In genomic region chr16:86080982-86081381, GRCh38 we compare ENCODE assay signal across 19 cellular contexts.
A peak's percentile ranks its signal among the peaks of the same experiment; 100 is the strongest.
DNase-seq lines count a peak whose midpoint lies in the region; ATAC-seq, FAIRE-seq and TF ChIP-seq lines count a peak whose summit lies in the region.
"Had no signal": no experiment of that assay in that cellular context is flagged by ENCODE, and none has a peak within 500 bp of the region (broad histone marks: within the 10 kb centered on the region; RNA-seq: fewer than 3 reads in every experiment).

No MANE protein-coding gene starts in this region.

- H3K4me1 ChIP-seq in H9 (ENCODE audit: insufficient read depth, low read length), result no peaks in the 10 kb centered on the region
- H3K4me1 ChIP-seq in K562 (replicated peaks in 1 of 2; ENCODE audit: control insufficient read depth in 2 of 2, insufficient read depth in 2 of 2, low read length in 2 of 2), result no peaks in the 10 kb centered on the region
- no peaks in the 10 kb centered on the region for H3K4me1 ChIP-seq in osteoblast (ENCODE audit: insufficient read depth, low read length)
- H3K4me1 ChIP-seq: Caco-2, HAP-1 had no signal

- H4K20me1 ChIP-seq in H9 (ENCODE audit: control insufficient read depth, insufficient read depth, insufficient read length), result peaks cover 2% of the 10 kb centered on the region
- peaks cover 11% of the 10 kb centered on the region for H4K20me1 ChIP-seq in K562 (replicated peaks; ENCODE audit: control insufficient read depth, insufficient read depth, low read length)
- H4K20me1 ChIP-seq in osteoblast (ENCODE audit: insufficient read depth, low read length), result no peaks in the 10 kb centered on the region
- H4K20me1 ChIP-seq: BLaER1 had no signal

- no peak overlapping the region for H3K23ac ChIP-seq in H9 (ENCODE audit: insufficient read length, low read depth, low read length)

- H3K27ac ChIP-seq in H9 (ENCODE audit: insufficient read length, low read depth, low read length), result no peak overlapping the region
- no peak overlapping the region for H3K27ac ChIP-seq in K562 (ENCODE audit: extremely low read depth, low read depth, low read length)
- H3K27ac ChIP-seq in osteoblast (ENCODE audit: low read depth, low read length), result no peak overlapping the region
- H3K27ac ChIP-seq: BLaER1, C4-2B had no signal

- no peak overlapping the region for H2BK120ac ChIP-seq in H9 (ENCODE audit: low read depth, low read length, poor library complexity, severe bottlenecking)

- H2BK15ac ChIP-seq in H9 (ENCODE audit: low read depth, low read length), result no peak overlapping the region

- no peaks in the 10 kb centered on the region for H3K9me3 Mint-ChIP-seq in H9
- H3K9me3 Mint-ChIP-seq: CD4-positive, CD25-positive, alpha-beta regulatory T cell; CD8-positive, alpha-beta T cell; GM23338 had no signal

- no peak overlapping the region for H2BK20ac ChIP-seq in H9 (ENCODE audit: low read depth, low read length, poor library complexity, severe bottlenecking)

- no peak for TF ChIP-seq POLR2A in K562 (conservative IDR thresholded peaks at IDR 0.05)
- TF ChIP-seq POLR2A in erythroblast (IDR thresholded peaks at IDR 0.05; ENCODE audit: low read length), result no peak

- H3K36me3 Mint-ChIP-seq in H9 (ENCODE audit: insufficient read depth in 1 of 3, low read depth in 3 of 3), result no peaks in the 10 kb centered on the region
- H3K36me3 Mint-ChIP-seq: CD4-positive, CD25-positive, alpha-beta regulatory T cell; CD8-positive, alpha-beta T cell had no signal

- H3K4me2 ChIP-seq in H9 (ENCODE audit: insufficient read depth, insufficient read length, low read length) (no peak overlapping the region), K562 (ENCODE audit: insufficient read depth, low read length) (no peak overlapping the region), osteoblast (ENCODE audit: insufficient read depth, low read length) (no peak overlapping the region)
- H3K4me2 ChIP-seq: BLaER1, GM23338 had no signal

- H3K79me2 ChIP-seq in H9 (ENCODE audit: insufficient read depth, low read length), result no peaks in the 10 kb centered on the region
- H3K79me2 ChIP-seq in K562 (ENCODE audit: control insufficient read depth, insufficient read depth, low read length), result no peaks in the 10 kb centered on the region
- no peaks in the 10 kb centered on the region for H3K79me2 ChIP-seq in osteoblast (ENCODE audit: insufficient read depth, low read length)

- H4K5ac ChIP-seq in H9 (ENCODE audit: insufficient read length, low read depth, low read length), result no peak overlapping the region

- FAIRE-seq in K562 (lab: Jason Lieb, UNC), result no peak
- FAIRE-seq: G401.6, GM12892, GM19239 had no signal

- no peaks in the 10 kb centered on the region for H3K27me3 ChIP-seq in H9 (ENCODE audit: insufficient read depth, low read length)
- H3K27me3 ChIP-seq in K562 (ENCODE audit: control insufficient read depth in 2 of 2, insufficient read depth in 2 of 2, low read length in 2 of 2), result peaks cover 24 to 65% of the 10 kb centered on the region in 2 experiments
- H3K27me3 ChIP-seq in osteoblast (ENCODE audit: insufficient read depth, low read length), result peaks cover 19% of the 10 kb centered on the region

- H3K56ac ChIP-seq in H9 (ENCODE audit: insufficient read length, low read depth, low read length), result no peak overlapping the region

- no peak overlapping the region for H3K14ac ChIP-seq in H9 (ENCODE audit: insufficient read depth, low read length)

- no peak overlapping the region for H4K91ac ChIP-seq in H9 (ENCODE audit: insufficient read length, low read depth, low read length)

- no peak overlapping the region for H2BK12ac ChIP-seq in H9 (ENCODE audit: insufficient read length, low read depth, low read length)

- no peak for TF ChIP-seq EP300 in K562 (IDR thresholded peaks at IDR 0.05; ENCODE audit: low read length)

- no CpG with 5 or more reads among the region's 6 CpGs for WGBS in H9 (ENCODE audit: extremely low coverage, insufficient read length, low lambda C conversion rate)
- WGBS in K562 (ENCODE audit: insufficient coverage, low coverage, missing lambda C conversion rate), result 19% methylated on average over 6 of the region's 6 CpGs

- TF ChIP-seq CTCF in H9 (conservative IDR thresholded peaks at IDR 0.05), result no peak
- no peak for TF ChIP-seq CTCF in K562 (IDR thresholded peaks at IDR 0.05 in 2 of 3, conservative IDR thresholded peaks at IDR 0.05 in 1 of 3; ENCODE audit: insufficient read depth in 2 of 3, low read depth in 1 of 3, low read length in 3 of 3)
- no peak for TF ChIP-seq CTCF in osteoblast (IDR thresholded peaks at IDR 0.05; ENCODE audit: extremely low read depth, low read depth, low read length)

- H3K9ac ChIP-seq in H9 (ENCODE audit: extremely low read depth, insufficient read length, low read length) (no peak overlapping the region), K562 (ENCODE audit: insufficient read depth in 1 of 2, low read depth in 2 of 2, low read length in 2 of 2) (no peak overlapping the region)
- H3K9ac ChIP-seq: BLaER1 had no signal

- H3K36me3 ChIP-seq in K562 (ENCODE audit: control insufficient read depth, insufficient read depth, low read length) (no peaks in the 10 kb centered on the region), osteoblast (ENCODE audit: insufficient read depth, low read length) (no peaks in the 10 kb centered on the region)
- H3K36me3 ChIP-seq: BLaER1, HAP-1 had no signal

- H3K9me1 ChIP-seq in K562 (ENCODE audit: control insufficient read depth, insufficient read depth, low read length), result no peaks in the 10 kb centered on the region

- no peaks in the 10 kb centered on the region for H3K23me2 ChIP-seq in H9 (ENCODE audit: insufficient read length, low read depth, low read length, poor library complexity, severe bottlenecking)

- no peak overlapping the region for H3K4ac ChIP-seq in H9 (ENCODE audit: low read depth, low read length)

- DNase-seq in H9, result peak; percentile 9
- no peak for DNase-seq in K562 (ENCODE audit: extremely low read depth in 1 of 4, low spot score in 3 of 4)
- DNase-seq in osteoblast (ENCODE audit: insufficient read length, low spot score, missing footprints), result peak; percentile 65
- DNase-seq in erythroblast (lab: John Stamatoyannopoulos, UW), result no peak
- no peak for DNase-seq in sciatic nerve (ENCODE audit: low spot score)
- DNase-seq: CD4-positive, CD25-positive, alpha-beta regulatory T cell; CD8-positive, alpha-beta T cell; DMS153; DND-41 had no signal

- no peak overlapping the region for H3K4me3 ChIP-seq in K562
- H3K4me3 ChIP-seq in osteoblast (ENCODE audit: insufficient read depth, low read length), result no peak overlapping the region
- H3K4me3 ChIP-seq: BLaER1, GM23338, HAP-1 had no signal

- no peak overlapping the region for H3T11ph ChIP-seq in H9 (ENCODE audit: low read length)

- H4K8ac ChIP-seq in H9 (replicated peaks; ENCODE audit: insufficient read length, low read depth, low read length), result no peak overlapping the region

- H3K4me3 Mint-ChIP-seq in H9, result no peak overlapping the region
- H3K4me3 Mint-ChIP-seq: B cell; CD4-positive, CD25-positive, alpha-beta regulatory T cell; CD8-positive, alpha-beta T cell; GM23338 had no signal

- no peak overlapping the region for H3K27ac Mint-ChIP-seq in H9
- H3K27ac Mint-ChIP-seq: B cell; CD4-positive, CD25-positive, alpha-beta regulatory T cell; CD8-positive, alpha-beta T cell; GM23338 had no signal

- no peaks in the 10 kb centered on the region; the same call in 1 of the 2 replicates for H3K27me3 Mint-ChIP-seq in H9 (ENCODE audit: low read depth)
- H3K27me3 Mint-ChIP-seq: CD4-positive, CD25-positive, alpha-beta regulatory T cell had no signal

- CTCF ChIA-PET in K562 (lab: Yijun Ruan, JAX; ENCODE audit: low intra/inter-chr PET ratio), result no interaction called here

- intact Hi-C loops in K562 (cut with micrococcal nuclease) (no loop called here), sciatic nerve (cut with DNase I) (no loop called here)

- H3K9me3 ChIP-seq in H9 (ENCODE audit: control insufficient read depth, low read depth, low read length), result no peaks in the 10 kb centered on the region
- H3K9me3 ChIP-seq in K562 (replicated peaks; ENCODE audit: control insufficient read depth, insufficient read depth, low read depth, low read length), result no peaks in the 10 kb centered on the region
- H3K9me3 ChIP-seq in osteoblast (ENCODE audit: low read depth, low read length), result no peaks in the 10 kb centered on the region
- H3K9me3 ChIP-seq: BLaER1, Caco-2, HAP-1 had no signal

- no peaks in the 10 kb centered on the region for H3K79me1 ChIP-seq in H9 (ENCODE audit: insufficient read depth, low read depth, low read length, poor library complexity, severe bottlenecking)

- H2AK5ac ChIP-seq in H9 (ENCODE audit: insufficient read length, low read length), result no peak overlapping the region

- H2AFZ ChIP-seq in H9 (ENCODE audit: low read length), result no peak overlapping the region
- no peak overlapping the region for H2AFZ ChIP-seq in K562 (ENCODE audit: low read depth, low read length)
- no peak overlapping the region for H2AFZ ChIP-seq in osteoblast (ENCODE audit: low read length)
- H2AFZ ChIP-seq: GM23338 had no signal

- H2BK5ac ChIP-seq in H9 (ENCODE audit: insufficient read length, low read length), result no peak overlapping the region

- no TSS peak for BruUV-seq in K562 (replicated peaks; lab: Mats Ljungman, UMichigan)

- no peak for ATAC-seq in K562
- no peak for ATAC-seq in sciatic nerve
- no peak for ATAC-seq in GM21390 (IDR thresholded peaks at IDR 0.05; ENCODE audit: unreplicated experiment)
- ATAC-seq: CD8-positive, alpha-beta T cell; GM23338 had no signal

- TF ChIP-seq RAD21 in K562 (CRISPR knock-in tag; conservative IDR thresholded peaks at IDR 0.05 in 1 of 2, IDR thresholded peaks at IDR 0.05 in 1 of 2), result no peak

- H3K18ac ChIP-seq in H9 (ENCODE audit: insufficient read length, low read depth, low read length), result no peak overlapping the region

- in situ Hi-C loops in K562 (cut with MboI), result no loop called here

- H3K4me1 Mint-ChIP-seq in H9, result peaks cover 0 to 10% of the 10 kb centered on the region in 2 experiments; a peak in 2 of 4 replicates
- H3K4me1 Mint-ChIP-seq: B cell; CD4-positive, CD25-positive, alpha-beta regulatory T cell; GM23338 had no signal

- POLR2A ChIA-PET in K562 (lab: Yijun Ruan, JAX), result no interaction called here

TF ChIP-seq in K562, 482 proteins besides CTCF, POLR2A, EP300 and RAD21 (continues in another document):
- TF ChIP-seq RBM25 (IDR thresholded peaks at IDR 0.05; ENCODE audit: low read depth, low read length, severe bottlenecking), result peak; percentile 75
- no peak for TF ChIP-seq ZZZ3 (IDR thresholded peaks at IDR 0.05)
- TF ChIP-seq ARID3B (CRISPR knock-in tag; IDR thresholded peaks at IDR 0.05; ENCODE audit: borderline replicate concordance), result no peak

Comparison
In these comparisons a context has a peak if more than half of its experiments do, and no peak if none do; other contexts are left out.
1. DNase-seq: peak in H9 (single experiment) and osteoblast (single experiment); none in K562 (0 of 4), erythroblast (0 of 2) and sciatic nerve (single experiment).